In genomic region chrX:80021611-80022010, GRCh38 we compare ENCODE assay signal across 1 cellular context.
TF ChIP-seq lines count a peak whose summit lies in the region.

No MANE protein-coding gene starts in this region.

TF ChIP-seq in SK-N-SH treated with all-trans-retinoic acid at 6 μM for 48 hours, 23 proteins besides CTCF, POLR2A, EP300 and RAD21 (continued from another document):
- no peak for TF ChIP-seq POU6F1 (CRISPR knock-in tag; IDR thresholded peaks at IDR 0.05; ENCODE audit: borderline replicate concordance, low read depth)
- no peak for TF ChIP-seq SNAI2 (CRISPR knock-in tag; IDR thresholded peaks at IDR 0.05)
- no peak for TF ChIP-seq GLIS3 (CRISPR knock-in tag; IDR thresholded peaks at IDR 0.05)
- TF ChIP-seq CSDC2 (CRISPR knock-in tag; IDR thresholded peaks at IDR 0.05): no peak
- no peak for TF ChIP-seq ARNTL (CRISPR knock-in tag; IDR thresholded peaks at IDR 0.05; ENCODE audit: borderline replicate concordance, low read depth)
- no peak for TF ChIP-seq PATZ1 (CRISPR knock-in tag; IDR thresholded peaks at IDR 0.05; ENCODE audit: borderline replicate concordance)
- TF ChIP-seq PPARA (CRISPR knock-in tag; IDR thresholded peaks at IDR 0.05; ENCODE audit: borderline replicate concordance): no peak
TF ChIP-seq in SK-N-SH treated with all-trans-retinoic acid at 6 μM for 48 hours: peak in this region for 0.
